12 cellular contexts compared by ENCODE assay signal in the genomic region with DNA sequence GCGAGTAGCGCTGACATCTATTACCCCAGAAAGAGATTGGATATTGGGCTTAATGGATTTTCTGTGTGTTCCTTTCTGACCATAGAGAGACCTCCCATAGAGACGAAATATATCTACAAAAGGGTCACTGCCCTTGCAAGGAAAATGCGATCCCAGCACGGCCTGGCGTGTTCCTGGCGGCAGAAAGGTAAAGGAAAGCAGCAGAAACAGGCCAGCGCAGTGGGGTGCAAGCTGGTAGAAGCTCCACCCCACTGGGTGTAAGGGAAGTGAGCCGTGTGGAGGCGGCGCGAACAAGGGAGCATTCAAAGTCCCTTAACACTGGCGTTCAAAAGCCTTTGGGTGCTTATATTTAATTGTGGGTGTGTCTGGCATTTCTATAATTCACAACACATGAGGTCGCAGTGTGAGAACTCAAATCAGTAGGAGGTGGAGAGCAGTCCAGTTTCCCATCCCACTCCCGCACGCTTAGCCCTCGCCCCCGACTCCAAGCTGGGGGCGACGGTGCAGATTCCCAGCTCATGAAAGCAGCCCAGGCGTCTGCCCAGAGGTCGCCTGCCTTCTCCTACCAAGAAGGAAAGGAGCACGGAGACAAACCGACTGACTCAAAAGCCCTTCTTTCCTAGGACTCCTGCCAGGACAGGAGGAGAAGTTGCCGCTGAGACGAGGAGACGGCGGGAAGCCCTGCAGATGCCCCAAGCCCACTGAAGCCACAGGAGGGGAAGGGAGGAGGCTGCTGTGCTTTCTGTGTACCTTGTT.
DNase-seq lines count a peak whose midpoint lies in the region; ATAC-seq and TF ChIP-seq lines count a peak whose summit lies in the region.
"Had no signal": no experiment of that assay in that cellular context is flagged by ENCODE, and none has a peak within 500 bp of the region (broad histone marks: within the 10 kb centered on the region; RNA-seq: fewer than 3 reads in every experiment).

No MANE protein-coding gene starts in this region.

- H3K79me1 ChIP-seq in trophoblast cell (ENCODE audit: low read length), result peaks cover 5% of the 10 kb centered on the region

- H2AK5ac ChIP-seq in trophoblast cell (ENCODE audit: low read length), result no peak overlapping the region

- H3K4me1 ChIP-seq in BLaER1 (peaks cover 49% of the 10 kb centered on the region), ascending aorta (peaks cover 25 to 40% of the 10 kb centered on the region in 2 donors), trophoblast cell (ENCODE audit: control insufficient read depth in 1 of 2, insufficient read depth in 2 of 2, low read length in 2 of 2) (peaks cover 7 to 8% of the 10 kb centered on the region in 2 experiments)

- no peak overlapping the region for H3K23ac ChIP-seq in trophoblast cell (ENCODE audit: low read length)

- WGBS in trophoblast cell (ENCODE audit: extremely low coverage, insufficient coverage, insufficient read length), result no CpG with 5 or more reads among the region's 28 CpGs

- in situ Hi-C loops in GM13976 (cut with MboI; ENCODE audit: low sequenced_read_pairs, unreplicated experiment), result no loop called here

- no peaks in the 10 kb centered on the region for H4K20me1 ChIP-seq in BLaER1

- no peaks in the 10 kb centered on the region for H3K9me3 ChIP-seq in BLaER1
- H3K9me3 ChIP-seq in ascending aorta, result no peaks in the 10 kb centered on the region
- no peaks in the 10 kb centered on the region for H3K9me3 ChIP-seq in trophoblast cell (ENCODE audit: insufficient read depth, low read depth, low read length)
- H3K9me3 ChIP-seq: lower lobe of right lung had no signal

- peak overlapping the region; percentile 56 for H2BK12ac ChIP-seq in trophoblast cell (ENCODE audit: low read length)

- H3K4me3 ChIP-seq in BLaER1 (no peak overlapping the region), ascending aorta (no peak overlapping the region), trophoblast cell (ENCODE audit: low read depth, low read length) (no peak overlapping the region)
- H3K4me3 ChIP-seq: lower lobe of right lung had no signal

- H3K4ac ChIP-seq in trophoblast cell (ENCODE audit: low read depth, low read length), result no peak overlapping the region

- H4K8ac ChIP-seq in trophoblast cell (ENCODE audit: low read depth, low read length), result no peak overlapping the region

- H2AFZ ChIP-seq in trophoblast cell (ENCODE audit: insufficient read depth, low read length, poor library complexity), result no peak overlapping the region

- intact Hi-C loops in ascending aorta (cut with DNase I), result no loop called here

- H3K4me2 ChIP-seq in BLaER1 (peak overlapping the region; percentile 80), trophoblast cell (ENCODE audit: low read length) (no peak overlapping the region)

- H3K27ac ChIP-seq in BLaER1, result no peak overlapping the region
- peak overlapping the region; percentile 78 to 96 for H3K27ac ChIP-seq in ascending aorta
- H3K27ac ChIP-seq in trophoblast cell (ENCODE audit: low read depth, low read length), result no peak overlapping the region
- H3K27ac ChIP-seq: lower lobe of right lung had no signal

- H2BK5ac ChIP-seq in trophoblast cell (ENCODE audit: low read depth, low read length, poor library complexity), result no peak overlapping the region

- ATAC-seq in GM18498 (IDR thresholded peaks at IDR 0.05; ENCODE audit: unreplicated experiment), result no peak
- ATAC-seq: esophagus mucosa, lower lobe of right lung had no signal

- H4K12ac ChIP-seq in trophoblast cell (ENCODE audit: low read depth, low read length), result no peak overlapping the region

- DNase-seq in activated CD4-positive, alpha-beta T cell treated with anti-CD3 and anti-CD28 coated beads for 4 hours, result peak; percentile 57 to 61
- DNase-seq in ascending aorta (ENCODE audit: low spot score in 2 of 2), result no peak
- no peak for DNase-seq in trophoblast cell
- no peak for DNase-seq in cerebellar cortex (ENCODE audit: low spot score)
- no peak for DNase-seq in GM13976 (ENCODE audit: low spot score)
- DNase-seq in AG08395 (ENCODE audit: low spot score), result no peak
- DNase-seq: activated B cell treated with CpG ODN at 0.5 μM for 24 hours, lower lobe of right lung, NCI-H524 treated with DMSO at 0.1 percent for 48 hours had no signal

- H3K27me3 ChIP-seq in BLaER1 (no peaks in the 10 kb centered on the region), ascending aorta (no peaks in the 10 kb centered on the region), trophoblast cell (ENCODE audit: insufficient read depth, low read length) (no peaks in the 10 kb centered on the region)

- H3K36me3 ChIP-seq in BLaER1 (no peaks in the 10 kb centered on the region), ascending aorta (no peaks in the 10 kb centered on the region), trophoblast cell (ENCODE audit: control insufficient read depth in 1 of 2, insufficient read depth in 2 of 2, low read length in 2 of 2) (no peaks in the 10 kb centered on the region)
- H3K36me3 ChIP-seq: lower lobe of right lung had no signal

- H3K14ac ChIP-seq in trophoblast cell (ENCODE audit: low read length), result peak overlapping the region; percentile 0

- H2BK120ac ChIP-seq in trophoblast cell (ENCODE audit: insufficient read depth, low read length, poor library complexity), result no peak overlapping the region

- no peak for TF ChIP-seq CTCF in ascending aorta (IDR thresholded peaks at IDR 0.05)
- TF ChIP-seq CTCF in GM13976 (IDR thresholded peaks at IDR 0.05; ENCODE audit: borderline replicate concordance, control extremely low read depth, extremely low read depth, insufficient read depth, missing control alignments), result no peak

- H3K79me2 ChIP-seq in trophoblast cell (ENCODE audit: control insufficient read depth, insufficient read depth, low read length, poor library complexity), result no peaks in the 10 kb centered on the region

- no peak overlapping the region for H3K18ac ChIP-seq in trophoblast cell (ENCODE audit: low read length)

- H3K9ac ChIP-seq in BLaER1, result no peak overlapping the region
- no peak overlapping the region for H3K9ac ChIP-seq in trophoblast cell (ENCODE audit: low read length)

- peak overlapping the region; percentile 51 for H4K91ac ChIP-seq in trophoblast cell (ENCODE audit: low read depth, low read length)

Comparison
In these comparisons a context has a peak if more than half of its experiments do, and no peak if none do; other contexts are left out.
1. H3K27ac ChIP-seq: peak in ascending aorta (2 of 2); none in BLaER1 (single experiment) and trophoblast cell (single experiment).
2. DNase-seq: peak in activated CD4-positive, alpha-beta T cell treated with anti-CD3 and anti-CD28 coated beads for 4 hours (2 of 2); none in ascending aorta (0 of 2), trophoblast cell (0 of 2), cerebellar cortex (single experiment), GM13976 (single experiment) and AG08395 (single experiment).